8 cellular contexts compared by ENCODE assay signal in genomic region chr11:69700278-69701140, GRCh38. TPM values are rescaled to one million over a fixed set of nuclear protein-coding genes. Genes with fewer than 3 reads are reported as not detected.
DNase-seq lines count a peak whose midpoint lies in the region; ATAC-seq and TF ChIP-seq lines count a peak whose summit lies in the region.

No MANE protein-coding gene starts in this region.

- H3K4me3 ChIP-seq in gastrocnemius medialis, result no peak overlapping the region

- in situ Hi-C loops in gastrocnemius medialis (cut with MboI; ENCODE audit: low sequenced_read_pairs in 4 of 4), result no loop called here

- TF ChIP-seq POLR2A in erythroblast (IDR thresholded peaks at IDR 0.05; ENCODE audit: low read length) (no peak), gastrocnemius medialis (IDR thresholded peaks at IDR 0.05) (no peak)

- DNase-seq in DMS53 treated with DMSO at 0.1 percent for 48 hours (lab: John Stamatoyannopoulos, UW; ENCODE audit: unreplicated experiment), result peak; percentile 76
- peak; percentile 37 for DNase-seq in NCI-H524 treated with DMSO at 0.1 percent for 48 hours (lab: John Stamatoyannopoulos, UW)
- peak; percentile 33 to 61 for DNase-seq in erythroblast (lab: John Stamatoyannopoulos, UW)
- DNase-seq in neural crest cell (ENCODE audit: low read depth, low spot score), result no peak
- no peak for DNase-seq in gastrocnemius medialis
- no peak for DNase-seq in stimulated activated naive B cell treated with anti-CD40 and anti-IgM and Interleukin-4, amounts not matched to agents 10 μg/mL and 1 μg/mL and 100 μg/mL, for 72 hours

- no peaks in the 10 kb centered on the region for H3K36me3 Mint-ChIP-seq in neural crest cell (ENCODE audit: low read depth)
- no peaks in the 10 kb centered on the region for H3K36me3 Mint-ChIP-seq in stimulated activated naive B cell treated with anti-CD40 and anti-IgM and Interleukin-4, amounts not matched to agents 10 μg/mL and 1 μg/mL and 100 μg/mL, for 72 hours

- no peak for TF ChIP-seq CTCF in neural crest cell (conservative IDR thresholded peaks at IDR 0.05)
- TF ChIP-seq CTCF in gastrocnemius medialis (IDR thresholded peaks at IDR 0.05 in 4 of 5, conservative IDR thresholded peaks at IDR 0.05 in 1 of 5), result no peak

- ATAC-seq in gastrocnemius medialis (no peak), GM21423 (IDR thresholded peaks at IDR 0.05; ENCODE audit: unreplicated experiment) (no peak), GM18858 (IDR thresholded peaks at IDR 0.05; ENCODE audit: unreplicated experiment) (no peak)
- ATAC-seq in stimulated activated naive B cell treated with anti-CD40 and anti-IgM and Interleukin-4, amounts not matched to agents 10 μg/mL and 1 μg/mL and 100 μg/mL, for 72 hours (replicated peaks), result no peak

- no peaks in the 10 kb centered on the region for H3K9me3 ChIP-seq in gastrocnemius medialis

- no peak overlapping the region for H3K27ac Mint-ChIP-seq in neural crest cell (ENCODE audit: unreplicated experiment)
- no peak overlapping the region for H3K27ac Mint-ChIP-seq in stimulated activated naive B cell treated with anti-CD40 and anti-IgM and Interleukin-4, amounts not matched to agents 10 μg/mL and 1 μg/mL and 100 μg/mL, for 72 hours

- H3K36me3 ChIP-seq in gastrocnemius medialis, result no peaks in the 10 kb centered on the region

- peaks cover 48 to 65% (median 64%) of the 10 kb centered on the region in 3 donors for H3K27me3 ChIP-seq in gastrocnemius medialis

- H3K27me3 Mint-ChIP-seq in neural crest cell (ENCODE audit: low read depth), result peaks cover 87% of the 10 kb centered on the region
- peaks cover 51 to 67% of the 10 kb centered on the region in 2 donors for H3K27me3 Mint-ChIP-seq in stimulated activated naive B cell treated with anti-CD40 and anti-IgM and Interleukin-4, amounts not matched to agents 10 μg/mL and 1 μg/mL and 100 μg/mL, for 72 hours

- peak overlapping the region; percentile 69 for H3K4me3 Mint-ChIP-seq in neural crest cell
- no peak overlapping the region for H3K4me3 Mint-ChIP-seq in stimulated activated naive B cell treated with anti-CD40 and anti-IgM and Interleukin-4, amounts not matched to agents 10 μg/mL and 1 μg/mL and 100 μg/mL, for 72 hours

- intact Hi-C loops in gastrocnemius medialis (cut with DNase I; ENCODE audit: low total_unique reads), result loop anchor here (5.0 kb wide), 1 partner anchor 187 kb away; no protein-coding TSS in a partner anchor

- H3K4me1 ChIP-seq in gastrocnemius medialis, result no peaks in the 10 kb centered on the region

- no peak overlapping the region for H3K27ac ChIP-seq in gastrocnemius medialis

- peaks cover 17% of the 10 kb centered on the region for H3K4me1 Mint-ChIP-seq in neural crest cell
- H3K4me1 Mint-ChIP-seq in stimulated activated naive B cell treated with anti-CD40 and anti-IgM and Interleukin-4, amounts not matched to agents 10 μg/mL and 1 μg/mL and 100 μg/mL, for 72 hours, result peaks cover 17 to 32% of the 10 kb centered on the region in 2 donors

- no peaks in the 10 kb centered on the region for H3K9me3 Mint-ChIP-seq in neural crest cell
- H3K9me3 Mint-ChIP-seq in stimulated activated naive B cell treated with anti-CD40 and anti-IgM and Interleukin-4, amounts not matched to agents 10 μg/mL and 1 μg/mL and 100 μg/mL, for 72 hours, result no peaks in the 10 kb centered on the region

RNA-seq across cellular contexts. Expression of gene FGF19, which starts 3.3 kb away (rescaled TPM):
- total RNA-seq in neural crest cell (0.21 and 0.34 TPM in 2 replicates), gastrocnemius medialis (not detected)

RNA-seq across cellular contexts. Expression of gene LTO1, which starts 25.4 kb away (rescaled TPM):
- 24.7 and 26.6 TPM in 2 replicates for total RNA-seq in neural crest cell
- total RNA-seq in gastrocnemius medialis, result 10 to 100 TPM in 2 of 4 donors, 1 to 10 TPM in 2; 9.5 to 18.2 (median 13.3) TPM

RNA-seq across cellular contexts. Expression of gene CCND1, which starts 59.6 kb away (rescaled TPM):
- 344 and 350 TPM in 2 replicates for total RNA-seq in neural crest cell
- 1 to 10 TPM; 1.3 to 4.6 (median 3.2) TPM for total RNA-seq in gastrocnemius medialis

Comparison
In these comparisons a context has a peak if more than half of its experiments do, and no peak if none do; other contexts are left out.
1. DNase-seq: peak in DMS53 treated with DMSO at 0.1 percent for 48 hours (single experiment), NCI-H524 treated with DMSO at 0.1 percent for 48 hours (single experiment) and erythroblast (2 of 2); none in neural crest cell (single experiment), gastrocnemius medialis (0 of 2) and stimulated activated naive B cell treated with anti-CD40 and anti-IgM and Interleukin-4, amounts not matched to agents 10 μg/mL and 1 μg/mL and 100 μg/mL, for 72 hours (single experiment).
2. RNA of gene CCND1, which starts 59.6 kb away (total RNA-seq): 344 to 350 TPM in neural crest cell; 1.3 to 4.6 TPM in gastrocnemius medialis; every median in the first group is over 10 times any median in the second.